3 cellular contexts compared by ENCODE assay signal in genomic region chr19:41919948-41920712, GRCh38.
TF ChIP-seq lines count a peak whose summit lies in the region.

No MANE protein-coding gene starts in this region.

TF ChIP-seq in A549, 52 proteins besides CTCF, POLR2A, EP300 and RAD21:
- no peak for TF ChIP-seq CBX8 (IDR thresholded peaks at IDR 0.05)
- TF ChIP-seq MAZ (IDR thresholded peaks at IDR 0.05; ENCODE audit: borderline replicate concordance, low read depth, low read length) = no peak
- no peak for TF ChIP-seq MAFK (IDR thresholded peaks at IDR 0.05; ENCODE audit: partially characterized antibody)
- TF ChIP-seq TP53 (CRISPR knock-in tag; IDR thresholded peaks at IDR 0.05) = no peak
- no peak for TF ChIP-seq ESRRA (IDR thresholded peaks at IDR 0.05; ENCODE audit: borderline replicate concordance, low read length)
- TF ChIP-seq FOSB (CRISPR knock-in tag; IDR thresholded peaks at IDR 0.05) = no peak
- no peak for TF ChIP-seq RCOR1 (IDR thresholded peaks at IDR 0.05; ENCODE audit: low read depth, low read length)
- TF ChIP-seq EHF (CRISPR knock-in tag; IDR thresholded peaks at IDR 0.05) = no peak
- no peak for TF ChIP-seq CHD4 (IDR thresholded peaks at IDR 0.05; ENCODE audit: borderline replicate concordance)
- TF ChIP-seq RARB (CRISPR knock-in tag; IDR thresholded peaks at IDR 0.05) = no peak
- TF ChIP-seq, protein P1, sequence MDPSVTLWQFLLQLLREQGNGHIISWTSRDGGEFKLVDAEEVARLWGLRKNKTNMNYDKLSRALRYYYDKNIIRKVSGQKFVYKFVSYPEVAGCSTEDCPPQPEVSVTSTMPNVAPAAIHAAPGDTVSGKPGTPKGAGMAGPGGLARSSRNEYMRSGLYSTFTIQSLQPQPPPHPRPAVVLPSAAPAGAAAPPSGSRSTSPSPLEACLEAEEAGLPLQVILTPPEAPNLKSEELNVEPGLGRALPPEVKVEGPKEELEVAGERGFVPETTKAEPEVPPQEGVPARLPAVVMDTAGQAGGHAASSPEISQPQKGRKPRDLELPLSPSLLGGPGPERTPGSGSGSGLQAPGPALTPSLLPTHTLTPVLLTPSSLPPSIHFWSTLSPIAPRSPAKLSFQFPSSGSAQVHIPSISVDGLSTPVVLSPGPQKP (IDR thresholded peaks at IDR 0.05; ENCODE audit: low read depth, low read length) = no peak
TF ChIP-seq in A549: peak in this region for 0.

TF ChIP-seq in GM12891, 5 proteins besides CTCF, POLR2A, EP300 and RAD21:
- no peak for TF ChIP-seq SPI1 (IDR thresholded peaks at IDR 0.05; ENCODE audit: low read depth, low read length)
- 0 out of 2 replicates have a peak, but pooled peaks have one; percentile 32 for TF ChIP-seq POU2F2 (IDR thresholded peaks at IDR 0.05; ENCODE audit: low read depth, low read length)
- TF ChIP-seq POLR2AphosphoS5 (IDR thresholded peaks at IDR 0.05; ENCODE audit: low read depth, low read length) = 0 out of 2 replicates have a peak, but pooled peaks have one; percentile 39

TF ChIP-seq in GM12878, 131 proteins besides CTCF, POLR2A, EP300 and RAD21:
- TF ChIP-seq ZNF384 (IDR thresholded peaks at IDR 0.05; ENCODE audit: borderline replicate concordance, low read depth, low read length) (no peak), SUZ12 (IDR thresholded peaks at IDR 0.05; ENCODE audit: unreplicated experiment) (no peak), TCF3 (IDR thresholded peaks at IDR 0.05; ENCODE audit: borderline replicate concordance, insufficient read depth, low read depth, low read length) (peak; percentile 42)
- TF ChIP-seq, protein P2, sequence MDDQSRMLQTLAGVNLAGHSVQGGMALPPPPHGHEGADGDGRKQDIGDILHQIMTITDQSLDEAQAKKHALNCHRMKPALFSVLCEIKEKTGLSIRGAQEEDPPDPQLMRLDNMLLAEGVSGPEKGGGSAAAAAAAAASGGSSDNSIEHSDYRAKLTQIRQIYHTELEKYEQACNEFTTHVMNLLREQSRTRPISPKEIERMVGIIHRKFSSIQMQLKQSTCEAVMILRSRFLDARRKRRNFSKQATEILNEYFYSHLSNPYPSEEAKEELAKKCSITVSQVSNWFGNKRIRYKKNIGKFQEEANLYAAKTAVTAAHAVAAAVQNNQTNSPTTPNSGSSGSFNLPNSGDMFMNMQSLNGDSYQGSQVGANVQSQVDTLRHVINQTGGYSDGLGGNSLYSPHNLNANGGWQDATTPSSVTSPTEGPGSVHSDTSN (IDR thresholded peaks at IDR 0.05; ENCODE audit: insufficient replicate concordance, low read depth, low read length) = peak; percentile 40
- TF ChIP-seq, protein P3, sequence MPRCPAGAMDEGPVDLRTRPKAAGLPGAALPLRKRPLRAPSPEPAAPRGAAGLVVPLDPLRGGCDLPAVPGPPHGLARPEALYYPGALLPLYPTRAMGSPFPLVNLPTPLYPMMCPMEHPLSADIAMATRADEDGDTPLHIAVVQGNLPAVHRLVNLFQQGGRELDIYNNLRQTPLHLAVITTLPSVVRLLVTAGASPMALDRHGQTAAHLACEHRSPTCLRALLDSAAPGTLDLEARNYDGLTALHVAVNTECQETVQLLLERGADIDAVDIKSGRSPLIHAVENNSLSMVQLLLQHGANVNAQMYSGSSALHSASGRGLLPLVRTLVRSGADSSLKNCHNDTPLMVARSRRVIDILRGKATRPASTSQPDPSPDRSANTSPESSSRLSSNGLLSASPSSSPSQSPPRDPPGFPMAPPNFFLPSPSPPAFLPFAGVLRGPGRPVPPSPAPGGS (IDR thresholded peaks at IDR 0.05; ENCODE audit: borderline replicate concordance, insufficient read depth, low read depth, low read length, poor library complexity, severe bottlenecking) = peak; percentile 97
